ENCODE assay signal across 8 cellular contexts in the genomic region with DNA sequence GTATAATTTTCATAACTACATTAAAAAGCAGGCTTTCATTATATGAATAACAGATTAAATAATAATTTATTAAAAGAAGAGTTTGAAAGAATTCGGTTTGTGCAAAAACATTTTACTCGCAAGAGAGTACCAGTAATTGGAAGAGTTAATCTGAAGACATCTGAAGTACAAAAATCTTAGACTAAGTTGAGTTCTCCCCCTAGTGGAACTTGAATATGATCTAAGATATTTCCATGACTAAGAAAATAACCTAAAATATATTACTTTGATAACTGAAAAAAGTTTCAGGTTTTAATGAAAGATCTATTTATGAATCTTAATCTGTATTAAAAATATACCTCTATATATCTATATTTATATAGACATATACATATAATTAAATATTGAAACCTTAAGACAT.
DNase-seq lines count a peak whose midpoint lies in the region; ATAC-seq and TF ChIP-seq lines count a peak whose summit lies in the region.

No MANE protein-coding gene starts in this region.

- no peaks in the 10 kb centered on the region for H3K9me3 ChIP-seq in mammary epithelial cell (replicated peaks; ENCODE audit: insufficient read depth, low read length)
- H3K9me3 ChIP-seq in psoas muscle = no peaks in the 10 kb centered on the region

- H4K20me1 ChIP-seq in mammary epithelial cell (ENCODE audit: insufficient read depth, low read length) = no peaks in the 10 kb centered on the region

- TF ChIP-seq CTCF in mammary epithelial cell (conservative IDR thresholded peaks at IDR 0.05 in 1 of 2, IDR thresholded peaks at IDR 0.05 in 1 of 2; ENCODE audit: extremely low read depth in 1 of 2, insufficient read depth in 1 of 2, low read depth in 1 of 2, low read length in 2 of 2) = peak; percentile 18 to 45
- peak; percentile 26 for TF ChIP-seq CTCF in psoas muscle (IDR thresholded peaks at IDR 0.05)

- intact Hi-C loops in mammary epithelial cell (cut with micrococcal nuclease) = loop anchor here (1.0 to 5.0 kb wide), 2 partner anchors 137 to 289 kb away; no protein-coding TSS in a partner anchor
- intact Hi-C loops in psoas muscle (cut with DNase I) = no loop called here

- no peak overlapping the region for H2AFZ ChIP-seq in mammary epithelial cell (ENCODE audit: low read depth, low read length)

- DNase-seq in SIG-M5 treated with dmso at 0.1 percent for 504 hours (lab: John Stamatoyannopoulos, UW; ENCODE audit: unreplicated experiment) = peak; percentile 54
- no peak for DNase-seq in SIG-M5 (lab: John Stamatoyannopoulos, UW)
- peak; percentile 25 for DNase-seq in LoVo (ENCODE audit: low spot score)
- no peak for DNase-seq in mammary epithelial cell
- no peak for DNase-seq in psoas muscle
- DNase-seq in islet precursor cell = no peak
- no peak for DNase-seq in amniotic stem cell (lab: John Stamatoyannopoulos, UW)

- no peak overlapping the region for H3K9ac ChIP-seq in mammary epithelial cell (ENCODE audit: insufficient read depth, low read length)

- CTCF ChIA-PET in mammary epithelial cell (lab: Charles Lee; ENCODE audit: low non-redundant PET) = no interaction called here

- H3K4me1 ChIP-seq in mammary epithelial cell (ENCODE audit: insufficient read depth, low read length) (no peaks in the 10 kb centered on the region), psoas muscle (no peaks in the 10 kb centered on the region)

- H3K79me2 ChIP-seq in mammary epithelial cell (ENCODE audit: insufficient read depth, low read length) = no peaks in the 10 kb centered on the region

- no peaks in the 10 kb centered on the region for H3K27me3 ChIP-seq in mammary epithelial cell (ENCODE audit: insufficient read depth, low read length)
- no peaks in the 10 kb centered on the region for H3K27me3 ChIP-seq in psoas muscle (ENCODE audit: insufficient read depth in 3 of 3, low read length in 2 of 3)

- H3K4me3 ChIP-seq in mammary epithelial cell (replicated peaks in 1 of 3; ENCODE audit: insufficient read depth in 1 of 3, low read depth in 2 of 3, low read length in 3 of 3) = no peak overlapping the region
- no peak overlapping the region for H3K4me3 ChIP-seq in psoas muscle

- 27% methylated on average over 2 of the region's 2 CpGs for WGBS in mammary epithelial cell (ENCODE audit: low coverage, missing lambda C conversion rate)
- WGBS in psoas muscle, 3 donors = 67 to 73% (median 68%) methylated on average over 2 of the region's 2 CpGs

- in situ Hi-C loops in mammary epithelial cell (cut with MboI; ENCODE audit: low sequenced_read_pairs in 2 of 2) = no loop called here

- H3K36me3 ChIP-seq in mammary epithelial cell (ENCODE audit: insufficient read depth, low read length) (peaks cover 3% of the 10 kb centered on the region), psoas muscle (ENCODE audit: insufficient read depth in 1 of 2, low read depth in 1 of 2) (peaks cover 0 to 3% of the 10 kb centered on the region in 2 donors)

- dilution Hi-C loops in mammary epithelial cell (cut with HindIII; ENCODE audit: low sequenced_read_pairs) = no loop called here

- H3K27ac ChIP-seq in mammary epithelial cell (ENCODE audit: insufficient read depth, low read depth, low read length) (no peak overlapping the region), psoas muscle (no peak overlapping the region)

- ATAC-seq in psoas muscle (no peak), HG02642 (IDR thresholded peaks at IDR 0.05; ENCODE audit: poor library complexity, unreplicated experiment) (no peak)

- H3K4me2 ChIP-seq in mammary epithelial cell (ENCODE audit: insufficient read depth, low read depth, low read length) = no peak overlapping the region

- no TSS peak for BruUV-seq in mammary epithelial cell (replicated peaks; lab: Mats Ljungman, UMichigan)

Comparison
In these comparisons a context has a peak if more than half of its experiments do, and no peak if none do; other contexts are left out.
1. DNase-seq: peak in SIG-M5 treated with dmso at 0.1 percent for 504 hours (single experiment) and LoVo (single experiment); none in SIG-M5 (single experiment), mammary epithelial cell (single experiment), psoas muscle (0 of 2), islet precursor cell (single experiment) and amniotic stem cell (single experiment).